Comparison of ENCODE assay signal across 9 cellular contexts in genomic region chr13:44810067-44810840, GRCh38.
DNase-seq lines count a peak whose midpoint lies in the region; ATAC-seq, FAIRE-seq and TF ChIP-seq lines count a peak whose summit lies in the region.
"Had no signal": no experiment of that assay in that cellular context is flagged by ENCODE, and none has a peak within 500 bp of the region (broad histone marks: within the 10 kb centered on the region; RNA-seq: fewer than 3 reads in every experiment).

No MANE protein-coding gene starts in this region.

- no peaks in the 10 kb centered on the region for H3K9me3 ChIP-seq in pancreas
- H3K9me3 ChIP-seq: SJSA1 had no signal

- H3K4me3 ChIP-seq in pancreas, result no peak overlapping the region
- H3K4me3 ChIP-seq: SJSA1 had no signal

- H3K4me1 ChIP-seq in pancreas, result peaks cover 6 to 22% (median 7%) of the 10 kb centered on the region in 3 donors

- no peaks in the 10 kb centered on the region for H3K36me3 ChIP-seq in pancreas
- H3K36me3 ChIP-seq: SJSA1 had no signal

- no peak for FAIRE-seq in pancreas (lab: Jason Lieb, UNC)

- intact Hi-C loops in pancreas (cut with DNase I), result no loop called here

- TF ChIP-seq CTCF in pancreas (IDR thresholded peaks at IDR 0.05), result no peak

- no peaks in the 10 kb centered on the region for H3K27me3 ChIP-seq in pancreas
- H3K27me3 ChIP-seq: SJSA1 had no signal

- H3K27ac ChIP-seq in pancreas, result no peak overlapping the region
- H3K27ac ChIP-seq: SJSA1 had no signal

- peak; percentile 42 for DNase-seq in DMS79 treated with DMSO at 0.1 percent for 48 hours (lab: John Stamatoyannopoulos, UW)
- DNase-seq in NCI-H1092 (lab: John Stamatoyannopoulos, UW), result peak; percentile 4
- peak; percentile 25 for DNase-seq in amniotic epithelial cell (ENCODE audit: low read depth)
- DNase-seq in pancreas, result peak in 3 of 6 donors; percentile 14 to 33 (median 31)
- DNase-seq in AG20443 (ENCODE audit: low spot score), result no peak
- DNase-seq in activated gamma-delta T cell (lab: John Stamatoyannopoulos, UW), result no peak
- DNase-seq: activated CD4-positive, alpha-beta T cell treated with anti-CD3 and anti-CD28 coated beads, Interleukin-2, amount 50 U/mL, for 48 hours had no signal

- peak in 3 of 4 donors; percentile 33 to 44 (median 40) for ATAC-seq in pancreas
- ATAC-seq in HG03460 (IDR thresholded peaks at IDR 0.05; ENCODE audit: unreplicated experiment), result no peak

- 58 to 59% methylated on average over 5 of the region's 5 CpGs for WGBS in pancreas, 2 donors

Comparison
In these comparisons a context has a peak if more than half of its experiments do, and no peak if none do; other contexts are left out.
1. DNase-seq: peak in DMS79 treated with DMSO at 0.1 percent for 48 hours (single experiment), NCI-H1092 (single experiment) and amniotic epithelial cell (single experiment); none in AG20443 (single experiment) and activated gamma-delta T cell (single experiment).